In the genomic region with DNA sequence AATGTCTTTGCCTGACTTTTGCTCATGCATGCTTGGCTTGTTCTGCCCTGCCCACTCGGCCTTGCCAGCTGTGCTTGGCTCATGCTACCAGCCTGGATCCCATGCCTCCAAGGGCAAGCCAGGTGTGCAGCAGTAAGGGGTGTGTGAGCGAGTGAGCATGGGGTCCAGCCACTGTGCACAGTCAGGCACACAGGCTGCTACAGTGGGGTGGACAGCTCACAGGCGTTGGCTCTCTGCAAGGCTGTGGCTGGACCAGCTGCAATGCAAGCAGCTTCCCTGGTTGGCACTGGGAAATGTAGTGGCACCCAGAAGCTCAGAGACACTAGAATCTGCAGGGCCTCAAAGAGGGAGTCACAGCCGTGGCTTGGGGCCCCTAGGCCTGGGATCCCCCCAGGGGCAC, we compare ENCODE assay signal across 16 cellular contexts.
DNase-seq lines count a peak whose midpoint lies in the region; ATAC-seq and TF ChIP-seq lines count a peak whose summit lies in the region.
"Had no signal": no experiment of that assay in that cellular context is flagged by ENCODE, and none has a peak within 500 bp of the region (broad histone marks: within the 10 kb centered on the region; RNA-seq: fewer than 3 reads in every experiment).

No MANE protein-coding gene starts in this region.

- TF ChIP-seq CTCF in chondrocyte (IDR thresholded peaks at IDR 0.05) (no peak), body of pancreas (IDR thresholded peaks at IDR 0.05) (no peak)

- no peaks in the 10 kb centered on the region for H3K4me1 Mint-ChIP-seq in chondrocyte (ENCODE audit: low read depth)
- H3K4me1 Mint-ChIP-seq in stimulated activated effector memory CD8-positive, alpha-beta T cell treated with anti-CD3 and anti-CD28 coated beads, Interleukin-12 subunit alpha, Interleukin-12 subunit beta, amount 100 ng/mL, for 72 hours, result no peaks in the 10 kb centered on the region
- H3K4me1 Mint-ChIP-seq in stimulated activated naive CD8-positive, alpha-beta T cell treated with anti-CD3 and anti-CD28 coated beads, Interleukin-15, amount 100 ng/mL, for 72 hours, result no peaks in the 10 kb centered on the region
- H3K4me1 Mint-ChIP-seq in activated CD4-positive, alpha-beta T cell treated with anti-CD3 and anti-CD28 coated beads, Interleukin-2, amount 10 ng/mL, durations not matched to agents 7 days and 5 days, result no peaks in the 10 kb centered on the region
- H3K4me1 Mint-ChIP-seq: B cell had no signal

- no peak overlapping the region for H3K27ac Mint-ChIP-seq in chondrocyte (ENCODE audit: unreplicated experiment)
- no peak overlapping the region for H3K27ac Mint-ChIP-seq in stimulated activated effector memory CD8-positive, alpha-beta T cell treated with anti-CD3 and anti-CD28 coated beads, Interleukin-12 subunit alpha, Interleukin-12 subunit beta, amount 100 ng/mL, for 72 hours
- no peak overlapping the region for H3K27ac Mint-ChIP-seq in stimulated activated naive CD8-positive, alpha-beta T cell treated with anti-CD3 and anti-CD28 coated beads, Interleukin-15, amount 100 ng/mL, for 72 hours
- no peak overlapping the region for H3K27ac Mint-ChIP-seq in activated CD4-positive, alpha-beta T cell treated with anti-CD3 and anti-CD28 coated beads, Interleukin-2, amount 10 ng/mL, durations not matched to agents 7 days and 5 days
- H3K27ac Mint-ChIP-seq: B cell; CD8-positive, alpha-beta T cell had no signal

- POLR2A ChIA-PET in activated CD4-positive, alpha-beta T cell treated with anti-CD3 and anti-CD28 coated beads, Interleukin-2, amount 10 ng/mL, durations not matched to agents 7 days and 5 days (lab: Charles Lee), result no interaction called here

- no peak overlapping the region for H3K27ac ChIP-seq in body of pancreas
- H3K27ac ChIP-seq: BLaER1 treated with 17β-estradiol and CSF1 and Interleukin-3, amounts not matched to agents 10 nM and 100 nM; HL-60 had no signal

- no peak for TF ChIP-seq POLR2A in body of pancreas (IDR thresholded peaks at IDR 0.05)

- no peaks in the 10 kb centered on the region for H3K36me3 ChIP-seq in body of pancreas (replicated peaks in 1 of 2; ENCODE audit: insufficient read depth in 1 of 2, low read depth in 2 of 2)
- H3K36me3 ChIP-seq: BLaER1 treated with 17β-estradiol and CSF1 and Interleukin-3, amounts not matched to agents 10 nM and 100 nM had no signal

- CTCF ChIA-PET in activated CD4-positive, alpha-beta T cell treated with anti-CD3 and anti-CD28 coated beads, Interleukin-2, amount 10 ng/mL, durations not matched to agents 7 days and 5 days (lab: Charles Lee), result interaction anchor here (1.3 kb wide), 1 partner anchor 14 kb away, joined by 3 read pairs; no protein-coding TSS in a partner anchor

- H3K27me3 ChIP-seq in body of pancreas, result no peaks in the 10 kb centered on the region
- H3K27me3 ChIP-seq: BLaER1 treated with 17β-estradiol and CSF1 and Interleukin-3, amounts not matched to agents 10 nM and 100 nM had no signal

- WGBS in body of pancreas, 2 donors, result 25 to 57% methylated on average over 1 to 4 of the region's 4 CpGs

- H3K36me3 Mint-ChIP-seq in chondrocyte (ENCODE audit: low read depth), result no peaks in the 10 kb centered on the region
- H3K36me3 Mint-ChIP-seq in stimulated activated effector memory CD8-positive, alpha-beta T cell treated with anti-CD3 and anti-CD28 coated beads, Interleukin-12 subunit alpha, Interleukin-12 subunit beta, amount 100 ng/mL, for 72 hours, result no peaks in the 10 kb centered on the region
- H3K36me3 Mint-ChIP-seq in activated CD4-positive, alpha-beta T cell treated with anti-CD3 and anti-CD28 coated beads, Interleukin-2, amount 10 ng/mL, durations not matched to agents 7 days and 5 days (ENCODE audit: low read depth), result no peaks in the 10 kb centered on the region
- H3K36me3 Mint-ChIP-seq: CD8-positive, alpha-beta T cell had no signal

- intact Hi-C loops in body of pancreas (cut with DNase I), result no loop called here

- H3K4me3 ChIP-seq in body of pancreas, result no peak overlapping the region
- H3K4me3 ChIP-seq: BLaER1 treated with 17β-estradiol and CSF1 and Interleukin-3, amounts not matched to agents 10 nM and 100 nM had no signal

- peak; percentile 13 for ATAC-seq in stimulated activated effector memory CD8-positive, alpha-beta T cell treated with anti-CD3 and anti-CD28 coated beads, Interleukin-12 subunit alpha, Interleukin-12 subunit beta, amount 100 ng/mL, for 72 hours
- ATAC-seq in stimulated activated naive CD8-positive, alpha-beta T cell treated with anti-CD3 and anti-CD28 coated beads, Interleukin-15, amount 100 ng/mL, for 72 hours, result no peak
- ATAC-seq in body of pancreas, result no peak
- ATAC-seq: CD8-positive, alpha-beta T cell had no signal

- no peaks in the 10 kb centered on the region for H3K9me3 ChIP-seq in body of pancreas

- H3K9me3 Mint-ChIP-seq in chondrocyte (ENCODE audit: low read depth), result no peaks in the 10 kb centered on the region
- peaks cover 11% of the 10 kb centered on the region for H3K9me3 Mint-ChIP-seq in stimulated activated effector memory CD8-positive, alpha-beta T cell treated with anti-CD3 and anti-CD28 coated beads, Interleukin-12 subunit alpha, Interleukin-12 subunit beta, amount 100 ng/mL, for 72 hours
- peaks cover 7 to 19% of the 10 kb centered on the region in 2 donors for H3K9me3 Mint-ChIP-seq in stimulated activated naive CD8-positive, alpha-beta T cell treated with anti-CD3 and anti-CD28 coated beads, Interleukin-15, amount 100 ng/mL, for 72 hours
- H3K9me3 Mint-ChIP-seq in activated CD4-positive, alpha-beta T cell treated with anti-CD3 and anti-CD28 coated beads, Interleukin-2, amount 10 ng/mL, durations not matched to agents 7 days and 5 days, result no peaks in the 10 kb centered on the region

- H3K27me3 Mint-ChIP-seq in chondrocyte (ENCODE audit: low read depth), result no peaks in the 10 kb centered on the region
- H3K27me3 Mint-ChIP-seq in stimulated activated naive CD8-positive, alpha-beta T cell treated with anti-CD3 and anti-CD28 coated beads, Interleukin-15, amount 100 ng/mL, for 72 hours, result no peaks in the 10 kb centered on the region
- no peaks in the 10 kb centered on the region for H3K27me3 Mint-ChIP-seq in activated CD4-positive, alpha-beta T cell treated with anti-CD3 and anti-CD28 coated beads, Interleukin-2, amount 10 ng/mL, durations not matched to agents 7 days and 5 days
- H3K27me3 Mint-ChIP-seq: B cell had no signal

- H3K4me1 ChIP-seq in body of pancreas, result no peaks in the 10 kb centered on the region
- H3K4me1 ChIP-seq: BLaER1 treated with 17β-estradiol and CSF1 and Interleukin-3, amounts not matched to agents 10 nM and 100 nM had no signal

- DNase-seq in chondrocyte (ENCODE audit: low spot score) (peak; percentile 61), mesenteric fat pad (ENCODE audit: low spot score) (peak; percentile 69), SKM-1 (lab: John Stamatoyannopoulos, UW; ENCODE audit: unreplicated experiment) (no peak), body of pancreas (no peak)
- DNase-seq in stimulated activated effector memory CD8-positive, alpha-beta T cell treated with anti-CD3 and anti-CD28 coated beads, Interleukin-12 subunit alpha, Interleukin-12 subunit beta, amount 100 ng/mL, for 72 hours (ENCODE audit: low spot score in 2 of 2), result no peak
- DNase-seq in stimulated activated naive CD8-positive, alpha-beta T cell treated with anti-CD3 and anti-CD28 coated beads, Interleukin-15, amount 100 ng/mL, for 72 hours, result no peak
- DNase-seq in activated CD4-positive, alpha-beta T cell treated with anti-CD3 and anti-CD28 coated beads, Interleukin-2, amount 10 ng/mL, durations not matched to agents 7 days and 5 days, result no peak
- DNase-seq: 8988T; Calu3; CD8-positive, alpha-beta T cell; DMS79 treated with DMSO at 0.1 percent for 48 hours; GF-D8; HCEC 1CT had no signal

- no peak overlapping the region for H3K4me3 Mint-ChIP-seq in chondrocyte (ENCODE audit: unreplicated experiment)
- no peak overlapping the region for H3K4me3 Mint-ChIP-seq in stimulated activated effector memory CD8-positive, alpha-beta T cell treated with anti-CD3 and anti-CD28 coated beads, Interleukin-12 subunit alpha, Interleukin-12 subunit beta, amount 100 ng/mL, for 72 hours
- no peak overlapping the region for H3K4me3 Mint-ChIP-seq in stimulated activated naive CD8-positive, alpha-beta T cell treated with anti-CD3 and anti-CD28 coated beads, Interleukin-15, amount 100 ng/mL, for 72 hours
- H3K4me3 Mint-ChIP-seq in activated CD4-positive, alpha-beta T cell treated with anti-CD3 and anti-CD28 coated beads, Interleukin-2, amount 10 ng/mL, durations not matched to agents 7 days and 5 days, result no peak overlapping the region
- H3K4me3 Mint-ChIP-seq: B cell; CD8-positive, alpha-beta T cell had no signal

Comparison
In these comparisons a context has a peak if more than half of its experiments do, and no peak if none do; other contexts are left out.
1. DNase-seq: peak in chondrocyte (single experiment) and mesenteric fat pad (single experiment); none in stimulated activated effector memory CD8-positive, alpha-beta T cell treated with anti-CD3 and anti-CD28 coated beads, Interleukin-12 subunit alpha, Interleukin-12 subunit beta, amount 100 ng/mL, for 72 hours (0 of 2), stimulated activated naive CD8-positive, alpha-beta T cell treated with anti-CD3 and anti-CD28 coated beads, Interleukin-15, amount 100 ng/mL, for 72 hours (0 of 2), SKM-1 (single experiment), body of pancreas (0 of 4) and activated CD4-positive, alpha-beta T cell treated with anti-CD3 and anti-CD28 coated beads, Interleukin-2, amount 10 ng/mL, durations not matched to agents 7 days and 5 days (single experiment).